In genomic region chr22:39151329-39151975, GRCh38 we compare ENCODE assay signal across 8 cellular contexts. TPM values are rescaled to one million over a fixed set of nuclear protein-coding genes. Genes with fewer than 3 reads are reported as not detected.
DNase-seq lines count a peak whose midpoint lies in the region; ATAC-seq and TF ChIP-seq lines count a peak whose summit lies in the region.

No MANE protein-coding gene starts in this region.

- H3K4me3 Mint-ChIP-seq in activated naive CD4-positive, alpha-beta T cell treated with anti-CD3 and anti-CD28 coated beads, Interleukin-2, amount 50 U/mL, for 24 hours = peak overlapping the region; percentile 94
- H3K4me3 Mint-ChIP-seq in MCF 10A (ENCODE audit: unreplicated experiment) = peak overlapping the region; percentile 72

- H3K4me3 ChIP-seq in mononuclear cell (ENCODE audit: low read length) = peak overlapping the region; percentile 78
- H3K4me3 ChIP-seq in upper lobe of left lung = peak overlapping the region in 3 of 4 donors; percentile 70 to 100 (median 95)

- no peak for TF ChIP-seq CTCF in MCF 10A (IDR thresholded peaks at IDR 0.05; ENCODE audit: unreplicated experiment)
- no peak for TF ChIP-seq CTCF in upper lobe of left lung (IDR thresholded peaks at IDR 0.05)

- BruUV-seq in MCF 10A (replicated peaks; lab: Mats Ljungman, UMichigan) = no TSS peak

- no peak for DNase-seq in activated naive CD4-positive, alpha-beta T cell treated with anti-CD3 and anti-CD28 coated beads, Interleukin-2, amount 50 U/mL, for 16 hours
- DNase-seq in MCF 10A (ENCODE audit: unreplicated experiment) = no peak
- no peak for DNase-seq in upper lobe of left lung
- no peak for DNase-seq in midbrain (lab: John Stamatoyannopoulos, UW)
- no peak for DNase-seq in GM19238 (ENCODE audit: insufficient read length, low spot score)

- whole genome bisulfite sequencing in upper lobe of left lung, 2 donors = 53 to 61% methylated on average over 12 to 16 of the region's 16 CpGs

- peaks cover 44% of the 10 kb centered on the region for H3K4me1 Mint-ChIP-seq in activated naive CD4-positive, alpha-beta T cell treated with anti-CD3 and anti-CD28 coated beads, Interleukin-2, amount 50 U/mL, for 24 hours
- H3K4me1 Mint-ChIP-seq in MCF 10A (ENCODE audit: insufficient read depth, unreplicated experiment) = no peaks in the 10 kb centered on the region

- peaks cover 0 to 19% (median 2%) of the 10 kb centered on the region in 4 donors for H3K36me3 ChIP-seq in upper lobe of left lung

- H3K27ac ChIP-seq in upper lobe of left lung = peak overlapping the region; percentile 85 to 96 (median 90)

- H3K4me1 ChIP-seq in mononuclear cell (ENCODE audit: insufficient read depth, low read length) (peaks cover 59% of the 10 kb centered on the region), upper lobe of left lung (peaks cover 32 to 59% (median 48%) of the 10 kb centered on the region in 4 donors)

- H3K27ac Mint-ChIP-seq in activated naive CD4-positive, alpha-beta T cell treated with anti-CD3 and anti-CD28 coated beads, Interleukin-2, amount 50 U/mL, for 24 hours = peak overlapping the region; percentile 79
- no peak overlapping the region for H3K27ac Mint-ChIP-seq in MCF 10A (ENCODE audit: low read depth, unreplicated experiment)

- no peaks in the 10 kb centered on the region for H3K36me3 Mint-ChIP-seq in activated naive CD4-positive, alpha-beta T cell treated with anti-CD3 and anti-CD28 coated beads, Interleukin-2, amount 50 U/mL, for 24 hours
- no peaks in the 10 kb centered on the region for H3K36me3 Mint-ChIP-seq in MCF 10A (ENCODE audit: insufficient read depth, unreplicated experiment)

- CTCF ChIA-PET in MCF 10A (lab: Yijun Ruan, JAX) = interaction anchor here (0.6 to 2.0 kb wide), 3 partner anchors 165 to 282 kb away, joined by 3 to 7 read pairs (median 3); no protein-coding TSS in a partner anchor

- ATAC-seq in upper lobe of left lung (ENCODE audit: low FRiP score in 2 of 2) (no peak), HG02623 (IDR thresholded peaks at IDR 0.05; ENCODE audit: unreplicated experiment) (no peak)

- H3K27me3 ChIP-seq in mononuclear cell (ENCODE audit: insufficient read depth, low read length) = peaks cover 16% of the 10 kb centered on the region
- no peaks in the 10 kb centered on the region for H3K27me3 ChIP-seq in upper lobe of left lung

- intact Hi-C loops in MCF 10A (cut with micrococcal nuclease) = no loop called here

- H3K9me3 ChIP-seq in mononuclear cell (ENCODE audit: low read depth, low read length) (no peaks in the 10 kb centered on the region), upper lobe of left lung (no peaks in the 10 kb centered on the region)

- TF ChIP-seq EP300 in upper lobe of left lung (IDR thresholded peaks at IDR 0.05) = no peak

- TF ChIP-seq POLR2A in upper lobe of left lung (IDR thresholded peaks at IDR 0.05) = no peak

- no peaks in the 10 kb centered on the region for H3K9me3 Mint-ChIP-seq in activated naive CD4-positive, alpha-beta T cell treated with anti-CD3 and anti-CD28 coated beads, Interleukin-2, amount 50 U/mL, for 24 hours
- no peaks in the 10 kb centered on the region for H3K9me3 Mint-ChIP-seq in MCF 10A (ENCODE audit: unreplicated experiment)

- POLR2A ChIA-PET in MCF 10A (lab: Yijun Ruan, JAX) = interaction anchor here (0.5 to 6.1 kb wide), 3 partner anchors 118 to 288 kb away, joined by 3 to 64 read pairs (median 3); partner anchors contain the start of gene RPL3

- no peaks in the 10 kb centered on the region for H3K27me3 Mint-ChIP-seq in activated naive CD4-positive, alpha-beta T cell treated with anti-CD3 and anti-CD28 coated beads, Interleukin-2, amount 50 U/mL, for 24 hours
- peaks cover 35% of the 10 kb centered on the region for H3K27me3 Mint-ChIP-seq in MCF 10A (ENCODE audit: insufficient read depth, unreplicated experiment)

RNA-seq across cellular contexts. Expression of gene CBX7, which starts 1.0 kb away (rescaled TPM):
- total RNA-seq in MCF 10A (2022) = 5.3 and 6.2 TPM in 2 replicates
- total RNA-seq in mononuclear cell = 28.8 TPM
- total RNA-seq in upper lobe of left lung = 100 to 1,000 TPM in 1 of 6 donors, 10 to 100 TPM in 5; 51.5 to 145 (median 60.6) TPM

RNA-seq across cellular contexts. Expression of gene APOBEC3H, which starts 54.4 kb away (rescaled TPM):
- 0.86 and 1.2 TPM in 2 replicates for total RNA-seq in MCF 10A (2022)
- total RNA-seq in mononuclear cell = 1.9 TPM
- 1 to 10 TPM in 3 of 6 donors, under 1 TPM in 3; 0.78 to 4.2 (median 1.0) TPM for total RNA-seq in upper lobe of left lung
